7 cellular contexts compared by ENCODE assay signal in genomic region chr4:112119358-112119783, GRCh38. TPM values are rescaled to one million over a fixed set of nuclear protein-coding genes. Genes with fewer than 3 reads are reported as not detected.
DNase-seq lines count a peak whose midpoint lies in the region; ATAC-seq and TF ChIP-seq lines count a peak whose summit lies in the region.

No MANE protein-coding gene starts in this region.

- no peak for TF ChIP-seq CTCF in uterus (IDR thresholded peaks at IDR 0.05)

- H3K4me1 ChIP-seq in uterus: no peaks in the 10 kb centered on the region

- H3K27ac ChIP-seq in uterus: no peak overlapping the region

- DNase-seq in germinal center (ENCODE audit: low spot score): peak; percentile 7
- no peak for DNase-seq in dermis blood vessel endothelial cell
- no peak for DNase-seq in Right ventricle myocardium inferior (ENCODE audit: missing footprints)
- DNase-seq in uterus: no peak

- no peaks in the 10 kb centered on the region for H3K9me3 ChIP-seq in uterus

- no peak overlapping the region for H3K4me3 ChIP-seq in uterus

- H3K27me3 ChIP-seq in uterus: no peaks in the 10 kb centered on the region

- ATAC-seq in GM18907 (IDR thresholded peaks at IDR 0.05; ENCODE audit: unreplicated experiment) (peak; percentile 88), GM21717 (IDR thresholded peaks at IDR 0.05; ENCODE audit: unreplicated experiment) (peak; percentile 94), HG03469 (IDR thresholded peaks at IDR 0.05; ENCODE audit: unreplicated experiment) (peak; percentile 91), Right ventricle myocardium inferior (no peak)

- no peak for TF ChIP-seq POLR2A in uterus (IDR thresholded peaks at IDR 0.05)

- no peaks in the 10 kb centered on the region for H3K36me3 ChIP-seq in uterus

- intact Hi-C loops in Right ventricle myocardium inferior (cut with DNase I): no loop called here
- intact Hi-C loops in uterus (cut with DNase I; ENCODE audit: low total_unique reads): no loop called here

RNA-seq across cellular contexts. Expression of gene FAM241A, which starts 25.9 kb away (rescaled TPM):
- 19.2 and 20.3 TPM in 2 replicates for total RNA-seq in dermis blood vessel endothelial cell
- 8.8 TPM for total RNA-seq in Right ventricle myocardium inferior
- total RNA-seq in uterus: 1 to 10 TPM; 2.3 to 8.5 (median 3.5) TPM
